In genomic region chrX:136104936-136105335, GRCh38 we compare ENCODE assay signal across 8 cellular contexts.
"Had no signal": no experiment of that assay in that cellular context is flagged by ENCODE, and none has a peak within 500 bp of the region (broad histone marks: within the 10 kb centered on the region; RNA-seq: fewer than 3 reads in every experiment).

No MANE protein-coding gene starts in this region.

- ATAC-seq: GM12878 had no signal

- FAIRE-seq: G401.6, GM12878, GM12891, GM12892, GM18507, GM19239 had no signal

- H3K4me3 ChIP-seq: GM12878 had no signal

- DNase-seq: GDM1, GF-D8 had no signal
